Comparison of ENCODE assay signal across 1 cellular context in the genomic region with DNA sequence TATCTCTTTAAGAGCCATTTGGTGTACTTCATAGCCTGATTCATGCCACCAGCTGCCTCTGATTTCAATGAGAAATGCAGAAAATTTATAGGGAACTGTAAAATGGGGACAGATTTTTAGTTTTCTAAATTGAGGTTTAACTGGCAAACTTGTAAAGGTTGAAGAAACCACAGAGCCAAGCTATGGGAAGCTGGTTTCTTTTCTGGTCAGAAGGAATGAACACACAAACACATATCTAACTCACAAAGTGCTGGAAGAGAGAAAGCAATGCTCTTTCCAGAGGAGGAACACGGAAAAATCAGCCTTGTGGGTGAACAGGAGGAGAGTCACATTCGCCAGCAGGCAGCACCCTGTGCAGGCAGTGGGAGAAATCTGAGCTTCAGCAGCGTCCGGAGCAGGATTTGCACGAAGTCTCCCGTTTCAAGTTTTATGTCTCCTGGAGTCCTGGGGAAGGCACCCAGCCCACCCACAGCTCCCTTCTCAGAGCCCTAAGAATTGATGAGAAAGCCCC.
TF ChIP-seq lines count a peak whose summit lies in the region.

No MANE protein-coding gene starts in this region.

TF ChIP-seq in HepG2, 621 proteins besides CTCF, POLR2A, EP300 and RAD21 (continued from another document and continues in another):
- TF ChIP-seq, protein P1, sequence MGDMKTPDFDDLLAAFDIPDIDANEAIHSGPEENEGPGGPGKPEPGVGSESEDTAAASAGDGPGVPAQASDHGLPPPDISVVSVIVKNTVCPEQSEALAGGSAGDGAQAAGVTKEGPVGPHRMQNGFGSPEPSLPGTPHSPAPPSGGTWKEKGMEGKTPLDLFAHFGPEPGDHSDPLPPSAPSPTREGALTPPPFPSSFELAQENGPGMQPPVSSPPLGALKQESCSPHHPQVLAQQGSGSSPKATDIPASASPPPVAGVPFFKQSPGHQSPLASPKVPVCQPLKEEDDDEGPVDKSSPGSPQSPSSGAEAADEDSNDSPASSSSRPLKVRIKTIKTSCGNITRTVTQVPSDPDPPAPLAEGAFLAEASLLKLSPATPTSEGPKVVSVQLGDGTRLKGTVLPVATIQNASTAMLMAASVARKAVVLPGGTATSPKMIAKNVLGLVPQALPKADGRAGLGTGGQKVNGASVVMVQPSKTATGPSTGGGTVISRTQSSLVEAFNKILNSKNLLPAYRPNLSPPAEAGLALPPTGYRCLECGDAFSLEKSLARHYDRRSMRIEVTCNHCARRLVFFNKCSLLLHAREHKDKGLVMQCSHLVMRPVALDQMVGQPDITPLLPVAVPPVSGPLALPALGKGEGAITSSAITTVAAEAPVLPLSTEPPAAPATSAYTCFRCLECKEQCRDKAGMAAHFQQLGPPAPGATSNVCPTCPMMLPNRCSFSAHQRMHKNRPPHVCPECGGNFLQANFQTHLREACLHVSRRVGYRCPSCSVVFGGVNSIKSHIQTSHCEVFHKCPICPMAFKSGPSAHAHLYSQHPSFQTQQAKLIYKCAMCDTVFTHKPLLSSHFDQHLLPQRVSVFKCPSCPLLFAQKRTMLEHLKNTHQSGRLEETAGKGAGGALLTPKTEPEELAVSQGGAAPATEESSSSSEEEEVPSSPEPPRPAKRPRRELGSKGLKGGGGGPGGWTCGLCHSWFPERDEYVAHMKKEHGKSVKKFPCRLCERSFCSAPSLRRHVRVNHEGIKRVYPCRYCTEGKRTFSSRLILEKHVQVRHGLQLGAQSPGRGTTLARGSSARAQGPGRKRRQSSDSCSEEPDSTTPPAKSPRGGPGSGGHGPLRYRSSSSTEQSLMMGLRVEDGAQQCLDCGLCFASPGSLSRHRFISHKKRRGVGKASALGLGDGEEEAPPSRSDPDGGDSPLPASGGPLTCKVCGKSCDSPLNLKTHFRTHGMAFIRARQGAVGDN (CRISPR knock-in tag; IDR thresholded peaks at IDR 0.05), result no peak
- TF ChIP-seq PHB2 (IDR thresholded peaks at IDR 0.05; ENCODE audit: partially characterized antibody) (no peak), KDM5A (IDR thresholded peaks at IDR 0.05; ENCODE audit: borderline replicate concordance, low read length) (no peak), ZMAT5 (CRISPR knock-in tag; IDR thresholded peaks at IDR 0.05; ENCODE audit: borderline replicate concordance, low read depth) (no peak), ZNF451 (CRISPR knock-in tag; IDR thresholded peaks at IDR 0.05) (no peak), KAT7 (CRISPR knock-in tag; IDR thresholded peaks at IDR 0.05; ENCODE audit: borderline replicate concordance) (no peak), PCBP1 (IDR thresholded peaks at IDR 0.05; ENCODE audit: borderline replicate concordance, low read depth, low read length) (no peak), TEF (CRISPR knock-in tag; IDR thresholded peaks at IDR 0.05) (no peak), MTA1 (CRISPR knock-in tag; IDR thresholded peaks at IDR 0.05; ENCODE audit: borderline replicate concordance) (no peak), NR2F2 (IDR thresholded peaks at IDR 0.05; ENCODE audit: borderline replicate concordance, low read depth) (no peak), ARNT2 (CRISPR knock-in tag; IDR thresholded peaks at IDR 0.05; ENCODE audit: low read depth) (no peak), JARID2 (CRISPR knock-in tag; IDR thresholded peaks at IDR 0.05; ENCODE audit: insufficient replicate concordance) (no peak), ZNF609 (CRISPR knock-in tag; IDR thresholded peaks at IDR 0.05; ENCODE audit: borderline replicate concordance) (0 out of 2 replicates have a peak, but pooled peaks have one; percentile 4), ZNF10 (CRISPR knock-in tag; IDR thresholded peaks at IDR 0.05; ENCODE audit: borderline replicate concordance, low read depth) (no peak), HMGXB3 (CRISPR knock-in tag; IDR thresholded peaks at IDR 0.05; ENCODE audit: borderline replicate concordance) (no peak), SMAD9 (CRISPR knock-in tag; IDR thresholded peaks at IDR 0.05) (no peak), LCORL (IDR thresholded peaks at IDR 0.05) (no peak), LCORL (CRISPR knock-in tag; IDR thresholded peaks at IDR 0.05) (no peak), REXO4 (CRISPR knock-in tag; IDR thresholded peaks at IDR 0.05; ENCODE audit: borderline replicate concordance) (no peak), ZNF816 (CRISPR knock-in tag; IDR thresholded peaks at IDR 0.05; ENCODE audit: borderline replicate concordance) (no peak), ZNF232 (CRISPR knock-in tag; IDR thresholded peaks at IDR 0.05; ENCODE audit: borderline replicate concordance) (0 out of 2 replicates have a peak, but pooled peaks have one; percentile 45), ZSCAN30 (CRISPR knock-in tag; IDR thresholded peaks at IDR 0.05) (no peak), PHF20 (CRISPR knock-in tag; IDR thresholded peaks at IDR 0.05) (no peak), ZNF20 (CRISPR knock-in tag; IDR thresholded peaks at IDR 0.05) (no peak), KMT2A (CRISPR knock-in tag; IDR thresholded peaks at IDR 0.05) (0 out of 2 replicates have a peak, but pooled peaks have one; percentile 45), ZNF510 (CRISPR knock-in tag; IDR thresholded peaks at IDR 0.05; ENCODE audit: low read depth) (no peak)
- TF ChIP-seq, protein P2, sequence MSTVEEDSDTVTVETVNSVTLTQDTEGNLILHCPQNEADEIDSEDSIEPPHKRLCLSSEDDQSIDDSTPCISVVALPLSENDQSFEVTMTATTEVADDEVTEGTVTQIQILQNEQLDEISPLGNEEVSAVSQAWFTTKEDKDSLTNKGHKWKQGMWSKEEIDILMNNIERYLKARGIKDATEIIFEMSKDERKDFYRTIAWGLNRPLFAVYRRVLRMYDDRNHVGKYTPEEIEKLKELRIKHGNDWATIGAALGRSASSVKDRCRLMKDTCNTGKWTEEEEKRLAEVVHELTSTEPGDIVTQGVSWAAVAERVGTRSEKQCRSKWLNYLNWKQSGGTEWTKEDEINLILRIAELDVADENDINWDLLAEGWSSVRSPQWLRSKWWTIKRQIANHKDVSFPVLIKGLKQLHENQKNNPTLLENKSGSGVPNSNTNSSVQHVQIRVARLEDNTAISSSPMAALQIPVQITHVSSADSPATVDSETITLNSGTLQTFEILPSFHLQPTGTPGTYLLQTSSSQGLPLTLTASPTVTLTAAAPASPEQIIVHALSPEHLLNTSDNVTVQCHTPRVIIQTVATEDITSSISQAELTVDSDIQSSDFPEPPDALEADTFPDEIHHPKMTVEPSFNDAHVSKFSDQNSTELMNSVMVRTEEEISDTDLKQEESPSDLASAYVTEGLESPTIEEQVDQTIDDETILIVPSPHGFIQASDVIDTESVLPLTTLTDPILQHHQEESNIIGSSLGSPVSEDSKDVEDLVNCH (CRISPR knock-in tag; IDR thresholded peaks at IDR 0.05), result no peak
- TF ChIP-seq, protein P3, sequence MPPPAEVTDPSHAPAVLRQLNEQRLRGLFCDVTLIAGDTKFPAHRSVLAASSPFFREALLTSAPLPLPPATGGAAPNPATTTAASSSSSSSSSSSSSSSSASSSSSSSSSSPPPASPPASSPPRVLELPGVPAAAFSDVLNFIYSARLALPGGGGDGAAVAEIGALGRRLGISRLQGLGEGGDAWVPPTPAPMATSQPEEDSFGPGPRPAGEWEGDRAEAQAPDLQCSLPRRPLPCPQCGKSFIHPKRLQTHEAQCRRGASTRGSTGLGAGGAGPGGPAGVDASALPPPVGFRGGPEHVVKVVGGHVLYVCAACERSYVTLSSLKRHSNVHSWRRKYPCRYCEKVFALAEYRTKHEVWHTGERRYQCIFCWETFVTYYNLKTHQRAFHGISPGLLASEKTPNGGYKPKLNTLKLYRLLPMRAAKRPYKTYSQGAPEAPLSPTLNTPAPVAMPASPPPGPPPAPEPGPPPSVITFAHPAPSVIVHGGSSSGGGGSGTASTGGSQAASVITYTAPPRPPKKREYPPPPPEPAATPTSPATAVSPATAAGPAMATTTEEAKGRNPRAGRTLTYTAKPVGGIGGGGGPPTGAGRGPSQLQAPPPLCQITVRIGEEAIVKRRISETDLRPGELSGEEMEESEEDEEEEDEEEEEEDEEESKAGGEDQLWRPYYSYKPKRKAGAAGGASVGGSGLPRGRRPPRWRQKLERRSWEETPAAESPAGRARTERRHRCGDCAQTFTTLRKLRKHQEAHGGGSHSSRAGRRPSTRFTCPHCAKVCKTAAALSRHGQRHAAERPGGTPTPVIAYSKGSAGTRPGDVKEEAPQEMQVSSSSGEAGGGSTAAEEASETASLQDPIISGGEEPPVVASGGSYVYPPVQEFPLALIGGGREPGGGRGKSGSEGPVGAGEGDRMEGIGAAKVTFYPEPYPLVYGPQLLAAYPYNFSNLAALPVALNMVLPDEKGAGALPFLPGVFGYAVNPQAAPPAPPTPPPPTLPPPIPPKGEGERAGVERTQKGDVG (CRISPR knock-in tag; IDR thresholded peaks at IDR 0.05; ENCODE audit: borderline replicate concordance), result no peak
- TF ChIP-seq, protein P4, sequence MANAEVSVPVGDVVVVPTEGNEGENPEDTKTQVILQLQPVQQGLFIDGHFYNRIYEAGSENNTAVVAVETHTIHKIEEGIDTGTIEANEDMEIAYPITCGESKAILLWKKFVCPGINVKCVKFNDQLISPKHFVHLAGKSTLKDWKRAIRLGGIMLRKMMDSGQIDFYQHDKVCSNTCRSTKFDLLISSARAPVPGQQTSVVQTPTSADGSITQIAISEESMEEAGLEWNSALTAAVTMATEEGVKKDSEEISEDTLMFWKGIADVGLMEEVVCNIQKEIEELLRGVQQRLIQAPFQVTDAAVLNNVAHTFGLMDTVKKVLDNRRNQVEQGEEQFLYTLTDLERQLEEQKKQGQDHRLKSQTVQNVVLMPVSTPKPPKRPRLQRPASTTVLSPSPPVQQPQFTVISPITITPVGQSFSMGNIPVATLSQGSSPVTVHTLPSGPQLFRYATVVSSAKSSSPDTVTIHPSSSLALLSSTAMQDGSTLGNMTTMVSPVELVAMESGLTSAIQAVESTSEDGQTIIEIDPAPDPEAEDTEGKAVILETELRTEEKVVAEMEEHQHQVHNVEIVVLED (CRISPR knock-in tag; IDR thresholded peaks at IDR 0.05; ENCODE audit: borderline replicate concordance), result no peak
